Comparison of ENCODE assay signal across 1 cellular context in the genomic region with DNA sequence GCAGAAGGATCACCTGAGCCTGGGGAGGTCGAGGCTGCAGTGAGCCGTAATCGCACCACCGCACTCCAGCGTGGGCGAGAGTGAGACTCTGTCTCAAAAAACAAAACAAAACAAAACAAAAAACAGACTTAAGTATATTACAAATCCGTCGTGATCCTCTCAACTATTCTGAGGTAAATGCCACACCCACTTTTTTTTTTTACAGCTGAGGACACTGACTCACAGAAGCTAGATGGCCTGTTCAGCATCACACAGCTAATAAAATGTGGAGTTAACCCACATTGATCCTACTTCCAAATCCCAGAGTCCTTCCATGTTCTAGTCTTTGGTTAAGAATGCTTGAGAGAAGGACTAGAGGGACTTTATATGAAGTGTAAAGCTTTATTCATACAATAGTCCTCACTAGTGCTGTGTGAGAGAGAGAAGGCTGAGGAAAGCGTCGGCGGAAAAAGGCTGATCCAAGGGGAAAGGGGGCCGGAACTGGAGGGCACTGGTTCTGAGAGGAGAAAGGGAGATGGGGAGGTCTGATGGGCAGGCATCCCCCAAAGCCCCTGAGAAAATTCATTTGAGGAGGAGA.
TF ChIP-seq lines count a peak whose summit lies in the region.

No MANE protein-coding gene starts in this region.

TF ChIP-seq in IMR-90, 13 proteins besides CTCF, POLR2A, EP300 and RAD21 (continued from another document):
- TF ChIP-seq, protein P1, sequence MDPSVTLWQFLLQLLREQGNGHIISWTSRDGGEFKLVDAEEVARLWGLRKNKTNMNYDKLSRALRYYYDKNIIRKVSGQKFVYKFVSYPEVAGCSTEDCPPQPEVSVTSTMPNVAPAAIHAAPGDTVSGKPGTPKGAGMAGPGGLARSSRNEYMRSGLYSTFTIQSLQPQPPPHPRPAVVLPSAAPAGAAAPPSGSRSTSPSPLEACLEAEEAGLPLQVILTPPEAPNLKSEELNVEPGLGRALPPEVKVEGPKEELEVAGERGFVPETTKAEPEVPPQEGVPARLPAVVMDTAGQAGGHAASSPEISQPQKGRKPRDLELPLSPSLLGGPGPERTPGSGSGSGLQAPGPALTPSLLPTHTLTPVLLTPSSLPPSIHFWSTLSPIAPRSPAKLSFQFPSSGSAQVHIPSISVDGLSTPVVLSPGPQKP (IDR thresholded peaks at IDR 0.05; ENCODE audit: borderline replicate concordance, low read depth, low read length), result no peak
- TF ChIP-seq MAFK (IDR thresholded peaks at IDR 0.05; ENCODE audit: low read depth, low read length), result no peak
- no peak for TF ChIP-seq CHD1 (IDR thresholded peaks at IDR 0.05; ENCODE audit: low read depth, low read length)
- TF ChIP-seq RFX5 (IDR thresholded peaks at IDR 0.05; ENCODE audit: low read depth, low read length), result no peak
- TF ChIP-seq MXI1 (IDR thresholded peaks at IDR 0.05; ENCODE audit: borderline replicate concordance, low read depth, low read length), result no peak
- TF ChIP-seq MAZ (IDR thresholded peaks at IDR 0.05; ENCODE audit: borderline replicate concordance, low read depth, low read length), result no peak
- TF ChIP-seq CEBPB (IDR thresholded peaks at IDR 0.05; ENCODE audit: low read depth, low read length), result no peak
